Comparison of ENCODE assay signal across 24 cellular contexts in the genomic region with DNA sequence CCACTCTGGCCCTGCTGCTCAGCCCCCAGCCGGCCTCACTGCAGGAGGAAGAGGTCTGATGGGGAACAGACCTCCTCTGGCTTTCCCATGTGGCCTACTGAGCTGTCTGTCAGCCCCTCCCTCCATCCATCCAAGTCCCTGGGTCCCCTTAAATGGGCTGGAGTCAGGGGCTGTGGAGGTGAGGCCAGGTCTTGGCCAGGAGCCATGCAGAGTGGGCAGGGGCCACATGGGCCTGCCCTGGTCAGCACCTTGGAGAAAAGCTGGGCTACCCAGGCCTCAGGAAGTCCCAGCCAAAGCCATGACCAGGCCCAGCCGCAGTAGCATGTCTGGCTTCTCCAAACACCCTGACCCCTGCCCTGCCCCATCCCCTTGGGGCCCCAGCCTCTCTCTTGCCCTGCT. TPM values are rescaled to one million over a fixed set of nuclear protein-coding genes. Genes with fewer than 3 reads are reported as not detected.
DNase-seq lines count a peak whose midpoint lies in the region; ATAC-seq and TF ChIP-seq lines count a peak whose summit lies in the region.
"Had no signal": no experiment of that assay in that cellular context is flagged by ENCODE, and none has a peak within 500 bp of the region (broad histone marks: within the 10 kb centered on the region; RNA-seq: fewer than 3 reads in every experiment).

No MANE protein-coding gene starts in this region.

- H3K9me3 ChIP-seq in HEK293 (ENCODE audit: control insufficient read depth, insufficient read depth, low read depth, low read length) (no peaks in the 10 kb centered on the region), mucosa of rectum (ENCODE audit: control insufficient read depth in 2 of 2, low read length in 2 of 2) (no peaks in the 10 kb centered on the region), body of pancreas (no peaks in the 10 kb centered on the region), hepatocyte (ENCODE audit: low read depth) (no peaks in the 10 kb centered on the region)

- 79 to 100% methylated on average over 1 to 2 of the region's 2 CpGs for WGBS in body of pancreas, 2 donors
- WGBS in hepatocyte (ENCODE audit: low lambda C conversion rate, missing lambda C conversion rate), result 89% methylated on average over 1 of the region's 2 CpGs

- no peak for ATAC-seq in body of pancreas

- H4K20me1 ChIP-seq in hepatocyte (ENCODE audit: insufficient read depth, poor library complexity, severe bottlenecking), result no peaks in the 10 kb centered on the region

- H3K4me3 ChIP-seq in HEK293 (ENCODE audit: low read depth, low read length), result no peak overlapping the region
- H3K4me3 ChIP-seq in mucosa of rectum (ENCODE audit: low read length in 2 of 2), result no peak overlapping the region
- H3K4me3 ChIP-seq in body of pancreas, result no peak overlapping the region
- no peak overlapping the region for H3K4me3 ChIP-seq in foreskin fibroblast (ENCODE audit: low read depth in 1 of 2, low read length in 2 of 2)
- H3K4me3 ChIP-seq in hepatocyte, result no peak overlapping the region
- H3K4me3 ChIP-seq: SK-N-MC had no signal

- intact Hi-C loops in MCF 10A (cut with micrococcal nuclease), result no loop called here
- intact Hi-C loops in body of pancreas (cut with DNase I), result no loop called here

- H3K4me1 Mint-ChIP-seq in MCF 10A (ENCODE audit: insufficient read depth, unreplicated experiment), result peaks cover 11% of the 10 kb centered on the region

- peak overlapping the region; percentile 99 for H3K27ac ChIP-seq in 22Rv1
- no peak overlapping the region for H3K27ac ChIP-seq in HEK293 (ENCODE audit: extremely low read depth, low read depth, low read length)
- H3K27ac ChIP-seq in mucosa of rectum (ENCODE audit: low read depth in 2 of 2, low read length in 2 of 2), result peak overlapping the region; percentile 13 to 23
- H3K27ac ChIP-seq in body of pancreas, result no peak overlapping the region
- H3K27ac ChIP-seq in hepatocyte, result no peak overlapping the region
- H3K27ac ChIP-seq: SK-N-MC had no signal

- H3K9ac ChIP-seq in mucosa of rectum (ENCODE audit: low read depth in 1 of 2, low read length in 2 of 2), result no peak overlapping the region

- CTCF ChIA-PET in HEK293 (lab: Yijun Ruan, JAX) (no interaction called here), MCF 10A (lab: Yijun Ruan, JAX) (no interaction called here)

- POLR2A ChIA-PET in HEK293 (lab: Yijun Ruan, JAX) (no interaction called here), MCF 10A (lab: Yijun Ruan, JAX) (interaction anchor here (1.5 kb wide), 1 partner anchor 9 kb away, joined by 4 read pairs; no protein-coding TSS in a partner anchor)

- no peaks in the 10 kb centered on the region for H3K27me3 Mint-ChIP-seq in MCF 10A (ENCODE audit: insufficient read depth, unreplicated experiment)
- H3K27me3 Mint-ChIP-seq: CD4-positive, alpha-beta memory T cell had no signal

- no peaks in the 10 kb centered on the region for H3K9me2 ChIP-seq in hepatocyte (replicated peaks; ENCODE audit: insufficient read depth)

- no TSS peak for BruUV-seq in MCF 10A (replicated peaks; lab: Mats Ljungman, UMichigan)

- no peaks in the 10 kb centered on the region for H3K36me3 Mint-ChIP-seq in MCF 10A (ENCODE audit: insufficient read depth, unreplicated experiment)
- H3K36me3 Mint-ChIP-seq: CD4-positive, alpha-beta memory T cell had no signal

- H3K4me2 ChIP-seq in hepatocyte, result no peak overlapping the region

- TF ChIP-seq CTCF in 22Rv1 (IDR thresholded peaks at IDR 0.05) (no peak), HEK293 (tag by site-specific recombination; IDR thresholded peaks at IDR 0.05) (no peak), MCF 10A (IDR thresholded peaks at IDR 0.05; ENCODE audit: unreplicated experiment) (no peak), body of pancreas (IDR thresholded peaks at IDR 0.05) (no peak), foreskin fibroblast (IDR thresholded peaks at IDR 0.05; ENCODE audit: low read depth, low read length) (no peak), hepatocyte (IDR thresholded peaks at IDR 0.05; ENCODE audit: poor library complexity) (no peak)

- H3K4me1 ChIP-seq in HEK293 (ENCODE audit: control insufficient read depth, insufficient read depth, low read length) (no peaks in the 10 kb centered on the region), mucosa of rectum (ENCODE audit: control insufficient read depth in 2 of 2, insufficient read depth in 2 of 2, low read length in 2 of 2) (peaks cover 38 to 47% of the 10 kb centered on the region in 2 donors), body of pancreas (peaks cover 12% of the 10 kb centered on the region), hepatocyte (ENCODE audit: insufficient read depth) (peaks cover 7% of the 10 kb centered on the region)

- no peak for TF ChIP-seq POLR2A in body of pancreas (IDR thresholded peaks at IDR 0.05)

- H2AFZ ChIP-seq in hepatocyte, result no peak overlapping the region

- H3K4me3 Mint-ChIP-seq in MCF 10A (ENCODE audit: unreplicated experiment), result no peak overlapping the region

- H3K27me3 ChIP-seq in mucosa of rectum (ENCODE audit: control insufficient read depth in 2 of 2, insufficient read depth in 2 of 2, low read length in 2 of 2), result no peaks in the 10 kb centered on the region
- H3K27me3 ChIP-seq in body of pancreas, result no peaks in the 10 kb centered on the region
- no peaks in the 10 kb centered on the region for H3K27me3 ChIP-seq in hepatocyte

- H3K27ac Mint-ChIP-seq in MCF 10A (ENCODE audit: low read depth, unreplicated experiment), result peak overlapping the region; percentile 31

- no peak for DNase-seq in MCF 10A (ENCODE audit: unreplicated experiment)
- DNase-seq in putamen (ENCODE audit: low spot score), result no peak
- no peak for DNase-seq in body of pancreas
- no peak for DNase-seq in foreskin fibroblast
- DNase-seq in hepatocyte (ENCODE audit: low spot score), result no peak
- DNase-seq: CD4-positive, alpha-beta memory T cell; COR-L47; DMS53; H7; KG1; NCI-H1092; NCI-H1436; NCI-H187; NCI-H2171 treated with DMSO at 0.1 percent for 48 hours; NCI-H345; NCI-H510A treated with DMSO at 0.1 percent for 48 hours; SIG-M5 had no signal

- no peaks in the 10 kb centered on the region for H3K9me3 Mint-ChIP-seq in MCF 10A (ENCODE audit: unreplicated experiment)

- no peaks in the 10 kb centered on the region for H3K36me3 ChIP-seq in HEK293 (ENCODE audit: control insufficient read depth in 2 of 2, insufficient read depth in 1 of 2, low read length in 2 of 2)
- H3K36me3 ChIP-seq in mucosa of rectum (ENCODE audit: control insufficient read depth in 2 of 2, insufficient read depth in 2 of 2, low read length in 2 of 2), result no peaks in the 10 kb centered on the region
- H3K36me3 ChIP-seq in body of pancreas (replicated peaks in 1 of 2; ENCODE audit: insufficient read depth in 1 of 2, low read depth in 2 of 2), result no peaks in the 10 kb centered on the region
- H3K36me3 ChIP-seq in hepatocyte (replicated peaks; ENCODE audit: insufficient read depth, low read depth), result no peaks in the 10 kb centered on the region

- H3K79me2 ChIP-seq in hepatocyte, result no peaks in the 10 kb centered on the region

TF ChIP-seq in HEK293, 187 proteins besides CTCF, POLR2A, EP300 and RAD21 (continues in another document):
- TF ChIP-seq ZNF701 (tag by site-specific recombination; IDR thresholded peaks at IDR 0.05) (no peak), ZNF792 (tag by site-specific recombination; IDR thresholded peaks at IDR 0.05) (no peak), ZSCAN23 (tag by site-specific recombination; IDR thresholded peaks at IDR 0.05) (no peak), ZFHX2 (tag by site-specific recombination; conservative IDR thresholded peaks at IDR 0.05) (no peak), GLIS1 (tag by site-specific recombination; IDR thresholded peaks at IDR 0.05) (0 out of 2 replicates have a peak, but pooled peaks have one; percentile 9), ZNF354C (tag by site-specific recombination; IDR thresholded peaks at IDR 0.05; ENCODE audit: borderline replicate concordance, low read depth) (no peak), ZBTB10 (tag by site-specific recombination; IDR thresholded peaks at IDR 0.05) (no peak), ZNF174 (tag by site-specific recombination; IDR thresholded peaks at IDR 0.05) (no peak), ZNF560 (tag by site-specific recombination; IDR thresholded peaks at IDR 0.05; ENCODE audit: borderline replicate concordance) (no peak), ZNF510 (tag by site-specific recombination; IDR thresholded peaks at IDR 0.05; ENCODE audit: insufficient replicate concordance) (no peak), ZNF324 (tag by site-specific recombination; IDR thresholded peaks at IDR 0.05) (no peak), ZNF768 (tag by site-specific recombination; IDR thresholded peaks at IDR 0.05) (no peak), ZNF549 (tag by site-specific recombination; IDR thresholded peaks at IDR 0.05) (no peak), ZNF155 (tag by site-specific recombination; IDR thresholded peaks at IDR 0.05) (no peak), ZNF777 (tag by site-specific recombination; IDR thresholded peaks at IDR 0.05; ENCODE audit: borderline replicate concordance) (no peak)

RNA-seq across cellular contexts. Expression of gene SPDEF, which starts 6.3 kb away (rescaled TPM):
- total RNA-seq in MCF 10A (2022) (not detected in 2 replicates), body of pancreas (not detected), hepatocyte (0.48 and 1.5 TPM in 2 replicates)
- 0.34 and 0.80 TPM in 2 replicates for polyA plus RNA-seq in hepatocyte
- total RNA-seq: CD4-positive, alpha-beta memory T cell; Daoy; G401 had no signal
- polyA plus RNA-seq: BJ; CD4-positive, alpha-beta memory T cell had no signal

Comparison
In these comparisons a context has a peak if more than half of its experiments do, and no peak if none do; other contexts are left out.
1. H3K27ac ChIP-seq: peak in 22Rv1 (single experiment) and mucosa of rectum (2 of 2); none in HEK293 (single experiment), body of pancreas (0 of 4) and hepatocyte (single experiment).